Comparison of ENCODE assay signal across 1 cellular context in genomic region chr1:71294178-71294577, GRCh38.
TF ChIP-seq lines count a peak whose summit lies in the region.

No MANE protein-coding gene starts in this region.

TF ChIP-seq in SK-N-SH, 30 proteins besides CTCF, POLR2A, EP300 and RAD21:
- TF ChIP-seq GABPA (IDR thresholded peaks at IDR 0.05; ENCODE audit: low read depth) (no peak), USF1 (IDR thresholded peaks at IDR 0.05; ENCODE audit: borderline replicate concordance, low read depth) (no peak)
